Comparison of ENCODE assay signal across 33 cellular contexts in the genomic region with DNA sequence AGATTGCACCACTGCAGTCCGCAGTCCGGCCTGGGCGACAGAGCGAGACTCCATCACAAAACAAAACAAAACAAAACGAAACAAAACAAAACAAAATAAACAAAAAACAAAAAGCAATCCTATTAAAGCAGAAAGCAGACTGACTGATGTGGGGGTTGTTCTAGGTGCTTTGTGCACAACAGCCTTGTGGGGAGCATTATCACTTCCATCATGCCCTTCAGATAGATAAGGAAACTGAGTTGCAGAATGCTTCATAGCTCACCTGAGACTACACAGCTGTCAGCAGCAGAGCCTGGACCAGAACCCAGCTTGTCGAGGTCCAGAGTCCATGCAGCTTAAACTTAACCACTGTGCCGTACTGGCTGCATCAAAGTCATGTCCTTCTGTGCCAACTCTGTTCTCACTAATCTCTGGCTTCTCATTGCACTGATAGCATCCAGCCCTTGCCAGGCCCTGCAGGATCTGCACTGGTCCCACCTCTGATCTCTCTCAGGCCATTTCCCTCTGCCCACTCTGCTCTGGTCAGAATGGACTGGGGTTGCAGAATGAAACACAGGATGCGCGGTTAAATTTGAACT.
"Had no signal": no experiment of that assay in that cellular context is flagged by ENCODE, and none has a peak within 500 bp of the region (broad histone marks: within the 10 kb centered on the region; RNA-seq: fewer than 3 reads in every experiment).

No MANE protein-coding gene starts in this region.

- FAIRE-seq: RCC 7860, TTC549 had no signal

- H3K36me3 ChIP-seq: ascending aorta, breast epithelium, SJCRH30 had no signal

- H3K27ac ChIP-seq: ascending aorta, breast epithelium, RWPE1, SJCRH30, SK-N-MC had no signal

- ATAC-seq: activated CD8-positive, alpha-beta T cell treated with anti-CD3 and anti-CD28 coated beads for 36 hours; activated T-cell treated with anti-CD3 and anti-CD28 coated beads, Interleukin-2, amount 50 U/mL, for 72 hours; activated T-helper 17 cell treated with anti-CD3 and anti-CD28 coated beads, Interleukin-2, amount 50 U/mL, for 72 hours; PC-3 had no signal

- DNase-seq: activated CD4-positive, alpha-beta T cell treated with anti-CD3 and anti-CD28 coated beads, Interleukin-2, amount 10 ng/mL, durations not matched to agents 24 days and 14 days; activated CD4-positive, alpha-beta T cell treated with anti-CD3 and anti-CD28 coated beads, Interleukin-2, amount 50 U/mL, for 4 hours; activated CD8-positive, alpha-beta T cell treated with anti-CD3 and anti-CD28 coated beads for 36 hours; activated effector memory CD4-positive, alpha-beta T cell treated with anti-CD3 and anti-CD28 coated beads, Interleukin-2, amount 50 U/mL, for 16 hours; activated naive CD4-positive, alpha-beta T cell treated with Interleukin-2 at 50 U/mL for 16 hours; activated naive CD8-positive, alpha-beta T cell treated with anti-CD3 and anti-CD28 coated beads, Interleukin-2, amount 10 ng/mL, durations not matched to agents 7 days and 5 days; activated T-cell treated with anti-CD3 and anti-CD28 coated beads, Interleukin-2, amount 50 U/mL, for 1 hour; activated T-cell treated with anti-CD3 and anti-CD28 coated beads, Interleukin-2, amount 50 U/mL, for 72 hours; amygdala; caudate nucleus; Kasumi-1; KG1; MG63; NCI-H1048; NCI-H1105 treated with DMSO at 0.1 percent for 48 hours; NCI-H1436; NCI-H1694 treated with DMSO at 0.1 percent for 48 hours; NCI-H2029; NCI-H345; NCI-H524 treated with DMSO at 0.1 percent for 48 hours; PC-3; SHP77; SJCRH30 had no signal

- H3K4me1 ChIP-seq: ascending aorta, breast epithelium, SJCRH30 had no signal

- H3K9me3 Mint-ChIP-seq: activated CD4-positive, alpha-beta T cell treated with anti-CD3 and anti-CD28 coated beads, Interleukin-2, amount 10 ng/mL, durations not matched to agents 24 days and 14 days; activated CD8-positive, alpha-beta T cell treated with anti-CD3 and anti-CD28 coated beads for 36 hours; activated naive CD4-positive, alpha-beta T cell treated with anti-CD3 and anti-CD28 coated beads, Interleukin-2, amount 50 U/mL, for 24 hours; activated naive CD8-positive, alpha-beta T cell treated with anti-CD3 and anti-CD28 coated beads, Interleukin-2, amount 10 ng/mL, durations not matched to agents 7 days and 5 days; activated T-cell treated with anti-CD3 and anti-CD28 coated beads, Interleukin-2, amount 50 U/mL, for 72 hours; activated T-helper 17 cell treated with anti-CD3 and anti-CD28 coated beads, Interleukin-2, amount 50 U/mL, for 72 hours; T-helper 1 cell treated with Interleukin-12 subunit alpha and Interleukin-12 subunit beta and Interleukin-4 antibody, amounts not matched to agents 30 μg/mL and 1 μg/mL, for 36 hours; T-helper 2 cell treated with Interferon-gamma antibody and Interleukin-4, amounts not matched to agents 5 μg/mL and 100 μg/mL, for 36 hours had no signal

- H3K4me1 Mint-ChIP-seq: activated CD4-positive, alpha-beta T cell treated with anti-CD3 and anti-CD28 coated beads, Interleukin-2, amount 10 ng/mL, durations not matched to agents 24 days and 14 days; activated naive CD4-positive, alpha-beta T cell treated with anti-CD3 and anti-CD28 coated beads, Interleukin-2, amount 50 U/mL, for 24 hours; activated naive CD8-positive, alpha-beta T cell treated with anti-CD3 and anti-CD28 coated beads, Interleukin-2, amount 10 ng/mL, durations not matched to agents 7 days and 5 days; activated T-helper 17 cell treated with anti-CD3 and anti-CD28 coated beads, Interleukin-2, amount 50 U/mL, for 72 hours had no signal

- H3K27me3 ChIP-seq: ascending aorta, breast epithelium, MG63 had no signal

- H3K4me3 Mint-ChIP-seq: activated CD4-positive, alpha-beta T cell treated with anti-CD3 and anti-CD28 coated beads, Interleukin-2, amount 10 ng/mL, durations not matched to agents 24 days and 14 days; activated CD8-positive, alpha-beta T cell treated with anti-CD3 and anti-CD28 coated beads for 36 hours; activated naive CD4-positive, alpha-beta T cell treated with anti-CD3 and anti-CD28 coated beads, Interleukin-2, amount 50 U/mL, for 24 hours; activated naive CD8-positive, alpha-beta T cell treated with anti-CD3 and anti-CD28 coated beads, Interleukin-2, amount 10 ng/mL, durations not matched to agents 7 days and 5 days; activated T-cell treated with anti-CD3 and anti-CD28 coated beads, Interleukin-2, amount 50 U/mL, for 72 hours; activated T-helper 17 cell treated with anti-CD3 and anti-CD28 coated beads, Interleukin-2, amount 50 U/mL, for 72 hours; T-helper 1 cell treated with Interleukin-12 subunit alpha and Interleukin-12 subunit beta and Interleukin-4 antibody, amounts not matched to agents 30 μg/mL and 1 μg/mL, for 36 hours; T-helper 2 cell treated with Interferon-gamma antibody and Interleukin-4, amounts not matched to agents 5 μg/mL and 100 μg/mL, for 36 hours had no signal

- H3K36me3 Mint-ChIP-seq: activated naive CD4-positive, alpha-beta T cell treated with anti-CD3 and anti-CD28 coated beads, Interleukin-2, amount 50 U/mL, for 24 hours; activated naive CD8-positive, alpha-beta T cell treated with anti-CD3 and anti-CD28 coated beads, Interleukin-2, amount 10 ng/mL, durations not matched to agents 7 days and 5 days had no signal

- H3K4me3 ChIP-seq: ascending aorta, breast epithelium, MG63, SJCRH30, SK-N-MC had no signal

- H3K27ac Mint-ChIP-seq: activated CD4-positive, alpha-beta T cell treated with anti-CD3 and anti-CD28 coated beads, Interleukin-2, amount 10 ng/mL, durations not matched to agents 24 days and 14 days; activated CD8-positive, alpha-beta T cell treated with anti-CD3 and anti-CD28 coated beads for 36 hours; activated naive CD4-positive, alpha-beta T cell treated with anti-CD3 and anti-CD28 coated beads, Interleukin-2, amount 50 U/mL, for 24 hours; activated naive CD8-positive, alpha-beta T cell treated with anti-CD3 and anti-CD28 coated beads, Interleukin-2, amount 10 ng/mL, durations not matched to agents 7 days and 5 days; activated T-cell treated with anti-CD3 and anti-CD28 coated beads, Interleukin-2, amount 50 U/mL, for 72 hours; activated T-helper 17 cell treated with anti-CD3 and anti-CD28 coated beads, Interleukin-2, amount 50 U/mL, for 72 hours; T-helper 1 cell treated with Interleukin-12 subunit alpha and Interleukin-12 subunit beta and Interleukin-4 antibody, amounts not matched to agents 30 μg/mL and 1 μg/mL, for 36 hours had no signal

- H3K9me3 ChIP-seq: ascending aorta, breast epithelium, MG63, SJCRH30 had no signal
